9 cellular contexts compared by ENCODE assay signal in genomic region chr16:20675488-20676267, GRCh38. TPM values are rescaled to one million over a fixed set of nuclear protein-coding genes. Genes with fewer than 3 reads are reported as not detected.
A peak's percentile ranks its signal among the peaks of the same experiment; 100 is the strongest.
DNase-seq lines count a peak whose midpoint lies in the region; ATAC-seq, FAIRE-seq and TF ChIP-seq lines count a peak whose summit lies in the region.
"Had no signal": no experiment of that assay in that cellular context is flagged by ENCODE, and none has a peak within 500 bp of the region (broad histone marks: within the 10 kb centered on the region; RNA-seq: fewer than 3 reads in every experiment).

No MANE protein-coding gene starts in this region.

- POLR2A ChIA-PET in endothelial cell of umbilical vein (lab: Charles Lee): no interaction called here

- H3K9ac ChIP-seq in ES-I3 (ENCODE audit: low read depth, low read length) (peak overlapping the region; percentile 25; the same call in 1 of the 2 replicates), endothelial cell of umbilical vein (replicated peaks; ENCODE audit: extremely low read depth, insufficient read depth, low read length) (no peak overlapping the region)

- peak; percentile 73 for ATAC-seq in HG02973 (IDR thresholded peaks at IDR 0.05; ENCODE audit: unreplicated experiment)

- intact Hi-C loops in endothelial cell of umbilical vein (cut with micrococcal nuclease): no loop called here

- H3K4me3 ChIP-seq in endothelial cell of umbilical vein (replicated peaks in 1 of 3; ENCODE audit: insufficient read depth in 1 of 3, low read depth in 1 of 3, low read length in 3 of 3): peak overlapping the region in 2 of 3 experiments; percentile 44 to 49
- H3K4me3 ChIP-seq in muscle layer of duodenum (ENCODE audit: low read depth in 1 of 2, low read length in 2 of 2): peak overlapping the region; percentile 58 to 66

- TF ChIP-seq CTCF in endothelial cell of umbilical vein (IDR thresholded peaks at IDR 0.05; ENCODE audit: extremely low read depth in 1 of 2, insufficient read depth in 1 of 2, low read depth in 1 of 2, low read length in 2 of 2): no peak

- no peak overlapping the region for H3K27ac ChIP-seq in endothelial cell of umbilical vein (ENCODE audit: insufficient read depth, low read depth, low read length)
- peak overlapping the region; percentile 79 for H3K27ac ChIP-seq in muscle layer of duodenum (ENCODE audit: low read length)
- no peak overlapping the region for H3K27ac ChIP-seq in caudate nucleus (ENCODE audit: low read depth, low read length)

- no peaks in the 10 kb centered on the region for H3K79me2 ChIP-seq in endothelial cell of umbilical vein (ENCODE audit: control insufficient read depth, insufficient read depth, low read length)

- no peaks in the 10 kb centered on the region for H3K27me3 ChIP-seq in endothelial cell of umbilical vein (ENCODE audit: control insufficient read depth in 2 of 2, insufficient read depth in 2 of 2, low read length in 2 of 2)
- H3K27me3 ChIP-seq in muscle layer of duodenum (ENCODE audit: low read depth, low read length): no peaks in the 10 kb centered on the region

- BruUV-seq in endothelial cell of umbilical vein (replicated peaks; lab: Mats Ljungman, UMichigan): TSS peak; percentile 67

- no peaks in the 10 kb centered on the region for H3K9me1 ChIP-seq in endothelial cell of umbilical vein (replicated peaks; ENCODE audit: control insufficient read depth, extremely low read depth, insufficient read depth, low read length)

- peak; percentile 48 for FAIRE-seq in endothelial cell of umbilical vein (lab: Jason Lieb, UNC)

- no peak overlapping the region for H3K4me2 ChIP-seq in endothelial cell of umbilical vein (ENCODE audit: insufficient read depth, low read length)

- H3K36me3 ChIP-seq in ES-I3 (ENCODE audit: insufficient read depth, low read length): no peaks in the 10 kb centered on the region
- no peaks in the 10 kb centered on the region for H3K36me3 ChIP-seq in endothelial cell of umbilical vein (ENCODE audit: control insufficient read depth in 2 of 2, extremely low read depth in 1 of 2, insufficient read depth in 2 of 2, low read length in 2 of 2)
- no peaks in the 10 kb centered on the region for H3K36me3 ChIP-seq in muscle layer of duodenum (ENCODE audit: control insufficient read depth in 1 of 2, insufficient read depth in 2 of 2, low read length in 2 of 2)

- dilution Hi-C loops in endothelial cell of umbilical vein (cut with MboI; ENCODE audit: extremely low pct_ligation_motif_present, low sequenced_read_pairs): no loop called here

- H2AFZ ChIP-seq in endothelial cell of umbilical vein (ENCODE audit: low read depth, low read length): peak overlapping the region; percentile 67

- CTCF ChIA-PET in endothelial cell of umbilical vein (lab: Charles Lee): no interaction called here

- TF ChIP-seq POLR2A in endothelial cell of umbilical vein (IDR thresholded peaks at IDR 0.05; ENCODE audit: low read depth, low read length): no peak

- H3K9me3 ChIP-seq in ES-I3 (ENCODE audit: control insufficient read depth, insufficient read depth, low read length) (no peaks in the 10 kb centered on the region), endothelial cell of umbilical vein (replicated peaks; ENCODE audit: control insufficient read depth, insufficient read depth, low read length) (no peaks in the 10 kb centered on the region), muscle layer of duodenum (ENCODE audit: control insufficient read depth in 1 of 2, low read length in 2 of 2) (no peaks in the 10 kb centered on the region)

- H4K20me1 ChIP-seq in endothelial cell of umbilical vein (replicated peaks; ENCODE audit: control insufficient read depth, extremely low read depth, insufficient read depth, low read length): no peaks in the 10 kb centered on the region

- H3K4me1 ChIP-seq in ES-I3 (ENCODE audit: insufficient read depth, low read length) (peaks cover 6% of the 10 kb centered on the region), endothelial cell of umbilical vein (ENCODE audit: control insufficient read depth, extremely low read depth, insufficient read depth, low read length) (no peaks in the 10 kb centered on the region), muscle layer of duodenum (ENCODE audit: control insufficient read depth in 1 of 2, insufficient read depth in 2 of 2, low read length in 2 of 2) (peaks cover 6 to 16% of the 10 kb centered on the region in 2 donors)

- DNase-seq in SKM-1 treated with dmso at 0.1 percent for 144 hours (lab: John Stamatoyannopoulos, UW; ENCODE audit: unreplicated experiment) (peak; percentile 33), endothelial cell of umbilical vein (ENCODE audit: low read depth, low spot score) (peak; percentile 26), ureter (ENCODE audit: low spot score) (peak; percentile 67), caudate nucleus (lab: John Stamatoyannopoulos, UW) (no peak), A172 (ENCODE audit: low spot score) (no peak)

TF ChIP-seq in endothelial cell of umbilical vein, 7 proteins besides CTCF, POLR2A, EP300 and RAD21:
- TF ChIP-seq GATA2 (IDR thresholded peaks at IDR 0.05; ENCODE audit: insufficient read depth, insufficient read length, low read depth, low read length): no peak
- no peak for TF ChIP-seq MYC (IDR thresholded peaks at IDR 0.05; ENCODE audit: low read depth, low read length)
- TF ChIP-seq JUN (IDR thresholded peaks at IDR 0.05; ENCODE audit: borderline replicate concordance, insufficient read depth, insufficient read length, low read depth): no peak
- TF ChIP-seq POLR2AphosphoS5 (IDR thresholded peaks at IDR 0.05; ENCODE audit: insufficient read depth, low read depth, low read length): no peak
- TF ChIP-seq EZH2 (IDR thresholded peaks at IDR 0.05; ENCODE audit: borderline replicate concordance, low read depth, low read length, severe bottlenecking): no peak
- no peak for TF ChIP-seq MAX (IDR thresholded peaks at IDR 0.05; ENCODE audit: insufficient read depth, insufficient read length)
- no peak for TF ChIP-seq FOS (IDR thresholded peaks at IDR 0.05; ENCODE audit: borderline replicate concordance, insufficient read depth, low read length)
TF ChIP-seq in endothelial cell of umbilical vein: peak in this region for 0.

RNA-seq across cellular contexts. Expression of gene ACSM1, which starts 21.8 kb away (rescaled TPM):
- 0.18 TPM in 1 of 2 replicates, not detected in the other for total RNA-seq in endothelial cell of umbilical vein
- polyA plus RNA-seq in endothelial cell of umbilical vein: 0.10 and 0.12 TPM in 2 replicates
- polyA plus RNA-seq in endothelial cell of umbilical vein (2011; cell fraction: cytosol; rRNA removed): 0.23 and 0.49 TPM in 2 replicates
- 0.12 and 0.24 TPM in 2 replicates for polyA plus RNA-seq in endothelial cell of umbilical vein (2011; cell fraction: nucleus; rRNA removed)
- polyA plus RNA-seq in endothelial cell of umbilical vein (2012): 0.22 TPM in 1 of 2 replicates, not detected in the other
- polyA minus RNA-seq in endothelial cell of umbilical vein: 0.21 TPM in 1 of 2 replicates, not detected in the other
- not detected for polyA minus RNA-seq in endothelial cell of umbilical vein (2011; cell fraction: cytosol; rRNA and poly(A)+ RNA removed)
- 0.29 TPM in 1 of 2 replicates, not detected in the other for polyA minus RNA-seq in endothelial cell of umbilical vein (2011; cell fraction: nucleus; rRNA and poly(A)+ RNA removed)
- total RNA-seq in ureter: 1.4 TPM
- total RNA-seq in A172 (2014; rRNA removed; shearing (Covaris generic)): not detected in 2 replicates
- polyA plus RNA-seq: neural cell had no signal

Comparison
In these comparisons a context has a peak if more than half of its experiments do, and no peak if none do; other contexts are left out.
1. DNase-seq: peak in SKM-1 treated with dmso at 0.1 percent for 144 hours (single experiment), endothelial cell of umbilical vein (single experiment) and ureter (single experiment); none in caudate nucleus (0 of 61) and A172 (single experiment).